In the genomic region with DNA sequence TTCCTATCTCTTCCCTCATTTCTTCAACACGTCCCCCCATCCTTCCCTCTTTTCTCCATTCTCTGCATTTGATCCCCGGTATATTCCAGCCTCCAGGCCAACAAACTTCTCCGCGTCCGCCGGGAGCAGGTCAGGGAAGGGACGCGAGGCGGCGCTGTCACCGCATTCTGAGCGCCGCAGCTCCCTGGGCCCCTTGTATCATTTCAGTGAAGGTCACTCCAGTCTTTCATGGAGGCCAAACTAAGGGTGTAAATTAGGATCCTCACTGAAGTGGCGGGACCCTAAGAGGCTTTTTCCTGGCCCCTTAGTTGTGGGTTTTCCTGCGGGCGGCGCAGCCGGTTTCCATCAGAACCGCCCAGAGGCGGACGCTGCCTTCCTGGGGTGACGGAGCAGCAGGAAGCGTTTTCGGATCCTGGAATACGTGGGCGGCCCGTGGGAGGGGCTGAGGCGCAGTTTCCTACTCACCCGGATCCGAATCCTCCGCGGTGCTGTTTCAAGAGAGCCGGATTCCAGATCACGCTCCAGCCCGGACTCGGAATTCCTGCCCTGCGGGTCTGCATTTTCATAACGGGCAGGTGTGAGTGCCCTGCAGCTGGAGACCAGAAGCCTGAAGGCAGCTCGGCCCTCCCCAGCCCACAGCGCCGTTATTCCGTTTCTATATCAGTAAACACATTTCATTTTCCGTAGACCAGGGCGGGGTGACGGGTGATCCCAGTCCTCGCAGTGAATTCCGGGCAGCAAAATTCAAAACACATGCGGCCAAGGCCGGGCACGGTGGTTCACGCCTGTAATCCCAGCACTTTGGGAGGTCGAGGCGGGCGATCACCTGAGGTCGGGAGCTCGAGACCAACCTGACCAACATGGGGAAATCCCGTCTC, we compare ENCODE assay signal across 1 cellular context.
TF ChIP-seq lines count a peak whose summit lies in the region.

No MANE protein-coding gene starts in this region.

TF ChIP-seq in HEK293, 187 proteins besides CTCF, POLR2A, EP300 and RAD21 (continued from another document):
- TF ChIP-seq, protein P1, sequence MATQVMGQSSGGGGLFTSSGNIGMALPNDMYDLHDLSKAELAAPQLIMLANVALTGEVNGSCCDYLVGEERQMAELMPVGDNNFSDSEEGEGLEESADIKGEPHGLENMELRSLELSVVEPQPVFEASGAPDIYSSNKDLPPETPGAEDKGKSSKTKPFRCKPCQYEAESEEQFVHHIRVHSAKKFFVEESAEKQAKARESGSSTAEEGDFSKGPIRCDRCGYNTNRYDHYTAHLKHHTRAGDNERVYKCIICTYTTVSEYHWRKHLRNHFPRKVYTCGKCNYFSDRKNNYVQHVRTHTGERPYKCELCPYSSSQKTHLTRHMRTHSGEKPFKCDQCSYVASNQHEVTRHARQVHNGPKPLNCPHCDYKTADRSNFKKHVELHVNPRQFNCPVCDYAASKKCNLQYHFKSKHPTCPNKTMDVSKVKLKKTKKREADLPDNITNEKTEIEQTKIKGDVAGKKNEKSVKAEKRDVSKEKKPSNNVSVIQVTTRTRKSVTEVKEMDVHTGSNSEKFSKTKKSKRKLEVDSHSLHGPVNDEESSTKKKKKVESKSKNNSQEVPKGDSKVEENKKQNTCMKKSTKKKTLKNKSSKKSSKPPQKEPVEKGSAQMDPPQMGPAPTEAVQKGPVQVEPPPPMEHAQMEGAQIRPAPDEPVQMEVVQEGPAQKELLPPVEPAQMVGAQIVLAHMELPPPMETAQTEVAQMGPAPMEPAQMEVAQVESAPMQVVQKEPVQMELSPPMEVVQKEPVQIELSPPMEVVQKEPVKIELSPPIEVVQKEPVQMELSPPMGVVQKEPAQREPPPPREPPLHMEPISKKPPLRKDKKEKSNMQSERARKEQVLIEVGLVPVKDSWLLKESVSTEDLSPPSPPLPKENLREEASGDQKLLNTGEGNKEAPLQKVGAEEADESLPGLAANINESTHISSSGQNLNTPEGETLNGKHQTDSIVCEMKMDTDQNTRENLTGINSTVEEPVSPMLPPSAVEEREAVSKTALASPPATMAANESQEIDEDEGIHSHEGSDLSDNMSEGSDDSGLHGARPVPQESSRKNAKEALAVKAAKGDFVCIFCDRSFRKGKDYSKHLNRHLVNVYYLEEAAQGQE (tag by site-specific recombination; IDR thresholded peaks at IDR 0.05) = peak; percentile 40; the same call in 1 of the 2 replicates
- TF ChIP-seq ZNF354C (tag by site-specific recombination; IDR thresholded peaks at IDR 0.05; ENCODE audit: borderline replicate concordance, low read depth) = no peak
- TF ChIP-seq ZNF416 (tag by site-specific recombination; IDR thresholded peaks at IDR 0.05) = no peak
- TF ChIP-seq, protein P2, sequence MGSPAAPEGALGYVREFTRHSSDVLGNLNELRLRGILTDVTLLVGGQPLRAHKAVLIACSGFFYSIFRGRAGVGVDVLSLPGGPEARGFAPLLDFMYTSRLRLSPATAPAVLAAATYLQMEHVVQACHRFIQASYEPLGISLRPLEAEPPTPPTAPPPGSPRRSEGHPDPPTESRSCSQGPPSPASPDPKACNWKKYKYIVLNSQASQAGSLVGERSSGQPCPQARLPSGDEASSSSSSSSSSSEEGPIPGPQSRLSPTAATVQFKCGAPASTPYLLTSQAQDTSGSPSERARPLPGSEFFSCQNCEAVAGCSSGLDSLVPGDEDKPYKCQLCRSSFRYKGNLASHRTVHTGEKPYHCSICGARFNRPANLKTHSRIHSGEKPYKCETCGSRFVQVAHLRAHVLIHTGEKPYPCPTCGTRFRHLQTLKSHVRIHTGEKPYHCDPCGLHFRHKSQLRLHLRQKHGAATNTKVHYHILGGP (tag by site-specific recombination; IDR thresholded peaks at IDR 0.05) = no peak
- no peak for TF ChIP-seq ZNF791 (tag by site-specific recombination; IDR thresholded peaks at IDR 0.05)
- no peak for TF ChIP-seq ZNF214 (tag by site-specific recombination; IDR thresholded peaks at IDR 0.05; ENCODE audit: borderline replicate concordance)
- peak; percentile 45 for TF ChIP-seq ZNF76 (tag by site-specific recombination; IDR thresholded peaks at IDR 0.05; ENCODE audit: borderline replicate concordance, low read depth)
- no peak; the same call in 1 of the 2 replicates for TF ChIP-seq ZFP69B (tag by site-specific recombination; IDR thresholded peaks at IDR 0.05)
- no peak for TF ChIP-seq RBAK (tag by site-specific recombination; IDR thresholded peaks at IDR 0.05)
- no peak for TF ChIP-seq ZNF146 (tag by site-specific recombination; IDR thresholded peaks at IDR 0.05)
- TF ChIP-seq ZNF112 (tag by site-specific recombination; IDR thresholded peaks at IDR 0.05) = no peak
- no peak for TF ChIP-seq ZNF48 (tag by site-specific recombination; IDR thresholded peaks at IDR 0.05)
- TF ChIP-seq SP2 (tag by site-specific recombination; IDR thresholded peaks at IDR 0.05) = peak; percentile 77
- TF ChIP-seq ZSCAN16 (tag by site-specific recombination; IDR thresholded peaks at IDR 0.05) = peak; percentile 35; the same call in 1 of the 2 replicates
- no peak for TF ChIP-seq KLF1 (tag by site-specific recombination; IDR thresholded peaks at IDR 0.05)
- TF ChIP-seq ZNF121 (tag by site-specific recombination; IDR thresholded peaks at IDR 0.05) = 0 out of 2 replicates have a peak, but pooled peaks have one; percentile 49
- TF ChIP-seq, protein P3, sequence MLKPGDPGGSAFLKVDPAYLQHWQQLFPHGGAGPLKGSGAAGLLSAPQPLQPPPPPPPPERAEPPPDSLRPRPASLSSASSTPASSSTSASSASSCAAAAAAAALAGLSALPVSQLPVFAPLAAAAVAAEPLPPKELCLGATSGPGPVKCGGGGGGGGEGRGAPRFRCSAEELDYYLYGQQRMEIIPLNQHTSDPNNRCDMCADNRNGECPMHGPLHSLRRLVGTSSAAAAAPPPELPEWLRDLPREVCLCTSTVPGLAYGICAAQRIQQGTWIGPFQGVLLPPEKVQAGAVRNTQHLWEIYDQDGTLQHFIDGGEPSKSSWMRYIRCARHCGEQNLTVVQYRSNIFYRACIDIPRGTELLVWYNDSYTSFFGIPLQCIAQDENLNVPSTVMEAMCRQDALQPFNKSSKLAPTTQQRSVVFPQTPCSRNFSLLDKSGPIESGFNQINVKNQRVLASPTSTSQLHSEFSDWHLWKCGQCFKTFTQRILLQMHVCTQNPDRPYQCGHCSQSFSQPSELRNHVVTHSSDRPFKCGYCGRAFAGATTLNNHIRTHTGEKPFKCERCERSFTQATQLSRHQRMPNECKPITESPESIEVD (tag by site-specific recombination; IDR thresholded peaks at IDR 0.05) = no peak
- TF ChIP-seq ZNF274 (IDR thresholded peaks at IDR 0.05; ENCODE audit: low read length) = no peak
- no peak for TF ChIP-seq ZNF274 (tag by site-specific recombination; IDR thresholded peaks at IDR 0.05; ENCODE audit: borderline replicate concordance)
- TF ChIP-seq, protein P4, sequence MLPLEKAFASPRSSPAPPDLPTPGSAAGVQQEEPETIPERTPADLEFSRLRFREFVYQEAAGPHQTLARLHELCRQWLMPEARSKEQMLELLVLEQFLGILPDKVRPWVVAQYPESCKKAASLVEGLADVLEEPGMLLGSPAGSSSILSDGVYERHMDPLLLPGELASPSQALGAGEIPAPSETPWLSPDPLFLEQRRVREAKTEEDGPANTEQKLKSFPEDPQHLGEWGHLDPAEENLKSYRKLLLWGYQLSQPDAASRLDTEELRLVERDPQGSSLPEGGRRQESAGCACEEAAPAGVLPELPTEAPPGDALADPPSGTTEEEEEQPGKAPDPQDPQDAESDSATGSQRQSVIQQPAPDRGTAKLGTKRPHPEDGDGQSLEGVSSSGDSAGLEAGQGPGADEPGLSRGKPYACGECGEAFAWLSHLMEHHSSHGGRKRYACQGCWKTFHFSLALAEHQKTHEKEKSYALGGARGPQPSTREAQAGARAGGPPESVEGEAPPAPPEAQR (tag by site-specific recombination; IDR thresholded peaks at IDR 0.05) = no peak
- no peak for TF ChIP-seq ZNF155 (tag by site-specific recombination; IDR thresholded peaks at IDR 0.05)
- TF ChIP-seq ZNF626 (tag by site-specific recombination; IDR thresholded peaks at IDR 0.05) = no peak
- no peak for TF ChIP-seq ZNF394 (tag by site-specific recombination; IDR thresholded peaks at IDR 0.05; ENCODE audit: borderline replicate concordance)
- no peak; the same call in 1 of the 2 replicates for TF ChIP-seq ZNF24 (tag by site-specific recombination; IDR thresholded peaks at IDR 0.05)
- TF ChIP-seq ZSCAN23 (tag by site-specific recombination; IDR thresholded peaks at IDR 0.05) = no peak
- TF ChIP-seq GLI4 (tag by site-specific recombination; IDR thresholded peaks at IDR 0.05) = no peak
- TF ChIP-seq, protein P5, sequence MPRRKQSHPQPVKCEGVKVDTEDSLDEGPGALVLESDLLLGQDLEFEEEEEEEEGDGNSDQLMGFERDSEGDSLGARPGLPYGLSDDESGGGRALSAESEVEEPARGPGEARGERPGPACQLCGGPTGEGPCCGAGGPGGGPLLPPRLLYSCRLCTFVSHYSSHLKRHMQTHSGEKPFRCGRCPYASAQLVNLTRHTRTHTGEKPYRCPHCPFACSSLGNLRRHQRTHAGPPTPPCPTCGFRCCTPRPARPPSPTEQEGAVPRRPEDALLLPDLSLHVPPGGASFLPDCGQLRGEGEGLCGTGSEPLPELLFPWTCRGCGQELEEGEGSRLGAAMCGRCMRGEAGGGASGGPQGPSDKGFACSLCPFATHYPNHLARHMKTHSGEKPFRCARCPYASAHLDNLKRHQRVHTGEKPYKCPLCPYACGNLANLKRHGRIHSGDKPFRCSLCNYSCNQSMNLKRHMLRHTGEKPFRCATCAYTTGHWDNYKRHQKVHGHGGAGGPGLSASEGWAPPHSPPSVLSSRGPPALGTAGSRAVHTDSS (tag by site-specific recombination; IDR thresholded peaks at IDR 0.05) = no peak
- TF ChIP-seq ZNF843 (tag by site-specific recombination; IDR thresholded peaks at IDR 0.05) = no peak
- no peak; the same call in 1 of the 2 replicates for TF ChIP-seq OVOL3 (tag by site-specific recombination; IDR thresholded peaks at IDR 0.05)
- TF ChIP-seq ZNF544 (tag by site-specific recombination; IDR thresholded peaks at IDR 0.05) = no peak
- TF ChIP-seq, protein P6, sequence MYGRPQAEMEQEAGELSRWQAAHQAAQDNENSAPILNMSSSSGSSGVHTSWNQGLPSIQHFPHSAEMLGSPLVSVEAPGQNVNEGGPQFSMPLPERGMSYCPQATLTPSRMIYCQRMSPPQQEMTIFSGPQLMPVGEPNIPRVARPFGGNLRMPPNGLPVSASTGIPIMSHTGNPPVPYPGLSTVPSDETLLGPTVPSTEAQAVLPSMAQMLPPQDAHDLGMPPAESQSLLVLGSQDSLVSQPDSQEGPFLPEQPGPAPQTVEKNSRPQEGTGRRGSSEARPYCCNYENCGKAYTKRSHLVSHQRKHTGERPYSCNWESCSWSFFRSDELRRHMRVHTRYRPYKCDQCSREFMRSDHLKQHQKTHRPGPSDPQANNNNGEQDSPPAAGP (tag by site-specific recombination; IDR thresholded peaks at IDR 0.05) = no peak; the same call in 1 of the 2 replicates
- peak; percentile 94 for TF ChIP-seq ZNF654 (tag by site-specific recombination; IDR thresholded peaks at IDR 0.05; ENCODE audit: low read depth)
- peak; percentile 63; the same call in 1 of the 2 replicates for TF ChIP-seq ZBTB8A (tag by site-specific recombination; IDR thresholded peaks at IDR 0.05)
- TF ChIP-seq ZNF571 (tag by site-specific recombination; IDR thresholded peaks at IDR 0.05) = no peak
- TF ChIP-seq MYNN (tag by site-specific recombination; IDR thresholded peaks at IDR 0.05; ENCODE audit: borderline replicate concordance) = no peak
- peak; percentile 47; the same call in 1 of the 2 replicates for TF ChIP-seq ZNF341 (tag by site-specific recombination; IDR thresholded peaks at IDR 0.05; ENCODE audit: low read depth)
- TF ChIP-seq, protein P7, sequence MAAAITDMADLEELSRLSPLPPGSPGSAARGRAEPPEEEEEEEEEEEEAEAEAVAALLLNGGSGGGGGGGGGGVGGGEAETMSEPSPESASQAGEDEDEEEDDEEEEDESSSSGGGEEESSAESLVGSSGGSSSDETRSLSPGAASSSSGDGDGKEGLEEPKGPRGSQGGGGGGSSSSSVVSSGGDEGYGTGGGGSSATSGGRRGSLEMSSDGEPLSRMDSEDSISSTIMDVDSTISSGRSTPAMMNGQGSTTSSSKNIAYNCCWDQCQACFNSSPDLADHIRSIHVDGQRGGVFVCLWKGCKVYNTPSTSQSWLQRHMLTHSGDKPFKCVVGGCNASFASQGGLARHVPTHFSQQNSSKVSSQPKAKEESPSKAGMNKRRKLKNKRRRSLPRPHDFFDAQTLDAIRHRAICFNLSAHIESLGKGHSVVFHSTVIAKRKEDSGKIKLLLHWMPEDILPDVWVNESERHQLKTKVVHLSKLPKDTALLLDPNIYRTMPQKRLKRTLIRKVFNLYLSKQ (tag by site-specific recombination; IDR thresholded peaks at IDR 0.05; ENCODE audit: borderline replicate concordance) = no peak
